24 cellular contexts compared by ENCODE assay signal in the genomic region with DNA sequence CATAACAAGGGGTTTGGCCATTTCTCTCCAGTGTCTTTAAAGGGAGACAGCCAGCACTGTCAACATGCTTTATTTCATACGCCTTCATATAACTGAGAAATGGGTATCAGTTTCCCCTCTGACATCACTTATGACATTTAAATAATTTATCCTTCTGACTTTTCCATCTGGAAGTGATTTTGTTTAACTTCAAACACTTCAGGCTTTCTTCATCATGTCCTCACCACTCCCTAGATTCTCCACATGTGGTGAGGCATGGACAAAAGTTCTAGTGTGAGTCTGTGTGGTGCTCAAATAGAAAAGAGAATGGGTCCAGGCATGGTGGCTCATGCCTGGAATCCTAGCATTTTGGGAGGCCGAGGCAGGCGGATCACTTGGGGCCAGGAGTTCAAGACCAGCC.
"Had no signal": no experiment of that assay in that cellular context is flagged by ENCODE, and none has a peak within 500 bp of the region (broad histone marks: within the 10 kb centered on the region; RNA-seq: fewer than 3 reads in every experiment).

No MANE protein-coding gene starts in this region.

- H3K4me2 ChIP-seq: neural progenitor cell had no signal

- H3K79me2 ChIP-seq: parathyroid adenoma had no signal

- FAIRE-seq: small intestine had no signal

- H3K9me3 ChIP-seq: ovary, psoas muscle, right lobe of liver, sigmoid colon, stomach, thoracic aorta, thyroid gland, tibial nerve, upper lobe of left lung, vagina had no signal

- H3K27me3 ChIP-seq: neural progenitor cell, ovary, right lobe of liver, sigmoid colon, stomach, thyroid gland, tibial nerve, upper lobe of left lung, vagina had no signal

- H3K4me3 ChIP-seq: neural progenitor cell, ovary, psoas muscle, right lobe of liver, sigmoid colon, stomach, thoracic aorta, thyroid gland, tibial nerve, upper lobe of left lung, vagina had no signal

- H3K4me1 ChIP-seq: neural progenitor cell, parathyroid adenoma, psoas muscle, right lobe of liver, sigmoid colon, stomach, thyroid gland, tibial nerve, upper lobe of left lung, vagina had no signal

- H3K9ac ChIP-seq: neural progenitor cell, parathyroid adenoma had no signal

- H3K36me3 ChIP-seq: neural progenitor cell, ovary, right lobe of liver, sigmoid colon, stomach, thoracic aorta, thyroid gland, tibial nerve, upper lobe of left lung, vagina had no signal

- DNase-seq: natural killer cell; occipital lobe; ovary; posterior cingulate gyrus; psoas muscle; right cardiac atrium; right lobe of liver; sigmoid colon; small intestine; stimulated activated CD4-positive, alpha-beta T cell treated with anti-CD3 and anti-CD28 coated beads, Interleukin-15, amount 100 ng/mL, for 24 hours; stimulated activated CD4-positive, alpha-beta T cell treated with anti-CD3 and anti-CD28 coated beads, Interleukin-2, amount 100 ng/mL, for 24 hours; stimulated activated CD4-positive, alpha-beta T cell treated with anti-CD3 and anti-CD28 coated beads, Interleukin-2, amount 100 ng/mL, for 48 hours; stimulated activated CD4-positive, alpha-beta T cell treated with anti-CD3 and anti-CD28 coated beads, Interleukin-4, amount 100 ng/mL, for 24 hours; stimulated activated naive B cell treated with anti-CD40 and anti-IgM and Interleukin-4, amounts not matched to agents 10 μg/mL and 1 μg/mL and 100 μg/mL, for 72 hours; stimulated activated naive CD4-positive, alpha-beta T cell treated with Interleukin-2 at 50 U/mL for 16 hours; stomach; thyroid gland; trophoblast cell; upper lobe of left lung had no signal

- H2AFZ ChIP-seq: neural progenitor cell, parathyroid adenoma had no signal

- H3K27ac ChIP-seq: neural progenitor cell, ovary, parathyroid adenoma, psoas muscle, right lobe of liver, sigmoid colon, stomach, thoracic aorta, thyroid gland, tibial nerve, upper lobe of left lung, vagina had no signal
